ENCODE assay signal across 9 cellular contexts in the genomic region with DNA sequence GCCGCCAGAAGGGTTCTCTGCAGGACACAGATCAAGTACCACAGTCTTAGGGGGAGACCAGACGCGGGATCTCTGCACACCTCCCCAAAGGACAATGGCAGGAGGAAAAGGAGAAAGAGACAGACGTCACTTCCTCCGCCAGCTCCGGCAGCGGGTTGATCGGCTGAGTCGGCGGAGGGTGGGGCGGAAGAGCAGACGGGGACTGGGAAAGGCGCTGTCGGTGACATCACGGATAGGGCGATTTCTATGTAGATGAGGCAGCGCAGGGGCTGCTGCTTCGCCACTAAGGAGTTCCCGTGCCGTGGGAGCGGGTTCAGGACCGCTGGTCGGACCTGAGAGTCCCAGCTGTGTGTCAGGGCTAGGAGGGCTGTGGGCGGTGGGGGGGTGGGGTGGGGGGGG. TPM values are rescaled to one million over a fixed set of nuclear protein-coding genes. Genes with fewer than 3 reads are reported as not detected.
DNase-seq lines count a peak whose midpoint lies in the region; ATAC-seq and TF ChIP-seq lines count a peak whose summit lies in the region.
"Not testable (repeated sequence)": the region's sequence is repeated elsewhere in the genome, so short reads cannot be mapped to it uniquely, and the experiment has no call there.
"Had no signal": no experiment of that assay in that cellular context is flagged by ENCODE, and none has a peak within 500 bp of the region (broad histone marks: within the 10 kb centered on the region; RNA-seq: fewer than 3 reads in every experiment).

No MANE protein-coding gene starts in this region.

- H3K4me3 ChIP-seq in esophagus muscularis mucosa (peak overlapping the region; percentile 54 to 64 (median 60)), neutrophil (ENCODE audit: low read depth in 1 of 2, low read length in 1 of 2) (peak overlapping the region; percentile 65 to 83)

- intact Hi-C loops in activated T-helper 1 cell treated with anti-CD3 and anti-CD28 coated beads, Interleukin-12 subunit alpha, Interleukin-12 subunit beta, Interleukin-2, Interleukin-4 antibody, amounts not matched to agents 30 ng/mL and 10 ng/mL and 1 ng/mL, durations not matched to agents 14 hours and 24 hours and 36 hours (cut with micrococcal nuclease); esophagus muscularis mucosa (cut with DNase I): not testable (repeated sequence)

- peaks cover 17% of the 10 kb centered on the region for H3K4me1 Mint-ChIP-seq in activated T-helper 1 cell treated with anti-CD3 and anti-CD28 coated beads, Interleukin-12 subunit alpha, Interleukin-12 subunit beta, Interleukin-2, Interleukin-4 antibody, amounts not matched to agents 30 ng/mL and 10 ng/mL and 1 ng/mL, durations not matched to agents 14 hours and 24 hours and 36 hours (ENCODE audit: low read depth)

- peak; percentile 63 for ATAC-seq in GM18502 (IDR thresholded peaks at IDR 0.05; ENCODE audit: poor library complexity, unreplicated experiment)
- peak; percentile 62 for ATAC-seq in HG02798 (IDR thresholded peaks at IDR 0.05; ENCODE audit: poor library complexity, unreplicated experiment)
- ATAC-seq in stimulated activated naive CD8-positive, alpha-beta T cell treated with anti-CD3 and anti-CD28 coated beads, Interleukin-15, Interleukin-2, amounts not matched to agents 100 U/mL and 50 U/mL, for 24 hours = peak; percentile 56

- TF ChIP-seq CTCF in esophagus muscularis mucosa (IDR thresholded peaks at IDR 0.05); neutrophil (IDR thresholded peaks at IDR 0.05): not testable (repeated sequence)

- not testable (repeated sequence) for H3K9me3 Mint-ChIP-seq in activated T-helper 1 cell treated with anti-CD3 and anti-CD28 coated beads, Interleukin-12 subunit alpha, Interleukin-12 subunit beta, Interleukin-2, Interleukin-4 antibody, amounts not matched to agents 30 ng/mL and 10 ng/mL and 1 ng/mL, durations not matched to agents 14 hours and 24 hours and 36 hours

- TF ChIP-seq POLR2A in esophagus muscularis mucosa (IDR thresholded peaks at IDR 0.05; ENCODE audit: low read depth) = not testable (repeated sequence)

- H3K4me1 ChIP-seq in esophagus muscularis mucosa; neutrophil (ENCODE audit: control insufficient read depth in 1 of 2, insufficient read depth in 1 of 2, low read depth in 1 of 2, low read length in 1 of 2): not testable (repeated sequence)

- not testable (repeated sequence) for H3K36me3 Mint-ChIP-seq in activated T-helper 1 cell treated with anti-CD3 and anti-CD28 coated beads, Interleukin-12 subunit alpha, Interleukin-12 subunit beta, Interleukin-2, Interleukin-4 antibody, amounts not matched to agents 30 ng/mL and 10 ng/mL and 1 ng/mL, durations not matched to agents 14 hours and 24 hours and 36 hours (ENCODE audit: low read depth)

- WGBS in esophagus muscularis mucosa = 0% methylated on average over 7 of the region's 24 CpGs

- peak overlapping the region; percentile 97 for H3K27ac Mint-ChIP-seq in activated T-helper 1 cell treated with anti-CD3 and anti-CD28 coated beads, Interleukin-12 subunit alpha, Interleukin-12 subunit beta, Interleukin-2, Interleukin-4 antibody, amounts not matched to agents 30 ng/mL and 10 ng/mL and 1 ng/mL, durations not matched to agents 14 hours and 24 hours and 36 hours

- H3K4me3 Mint-ChIP-seq in activated T-helper 1 cell treated with anti-CD3 and anti-CD28 coated beads, Interleukin-12 subunit alpha, Interleukin-12 subunit beta, Interleukin-2, Interleukin-4 antibody, amounts not matched to agents 30 ng/mL and 10 ng/mL and 1 ng/mL, durations not matched to agents 14 hours and 24 hours and 36 hours = peak overlapping the region; percentile 80

- not testable (repeated sequence) for TF ChIP-seq EP300 in esophagus muscularis mucosa (IDR thresholded peaks at IDR 0.05)

- H3K9me3 ChIP-seq in esophagus muscularis mucosa, neutrophil: not testable (repeated sequence)

- not testable (repeated sequence) for H3K27me3 Mint-ChIP-seq in activated T-helper 1 cell treated with anti-CD3 and anti-CD28 coated beads, Interleukin-12 subunit alpha, Interleukin-12 subunit beta, Interleukin-2, Interleukin-4 antibody, amounts not matched to agents 30 ng/mL and 10 ng/mL and 1 ng/mL, durations not matched to agents 14 hours and 24 hours and 36 hours (ENCODE audit: insufficient read depth)

- not testable (repeated sequence) for H3K27me3 ChIP-seq in esophagus muscularis mucosa, neutrophil

- peak; percentile 16 for DNase-seq in NCI-H1105 (lab: John Stamatoyannopoulos, UW)
- peak; percentile 76 for DNase-seq in SIG-M5 treated with dmso at 0.1 percent for 504 hours (lab: John Stamatoyannopoulos, UW; ENCODE audit: unreplicated experiment)
- peak; percentile 74 for DNase-seq in activated T-helper 1 cell treated with anti-CD3 and anti-CD28 coated beads, Interleukin-12 subunit alpha, Interleukin-12 subunit beta, Interleukin-2, Interleukin-4 antibody, amounts not matched to agents 30 ng/mL and 10 ng/mL and 1 ng/mL, durations not matched to agents 14 hours and 24 hours and 36 hours (ENCODE audit: low spot score)
- DNase-seq in esophagus muscularis mucosa (ENCODE audit: extremely low spot score) = not testable (repeated sequence)
- DNase-seq in stimulated activated naive CD8-positive, alpha-beta T cell treated with anti-CD3 and anti-CD28 coated beads, Interleukin-15, Interleukin-2, amounts not matched to agents 100 U/mL and 50 U/mL, for 24 hours = peak; percentile 62

- H3K27ac ChIP-seq in esophagus muscularis mucosa (replicated peaks in 1 of 4) (peak overlapping the region; percentile 80 to 83 (median 82)), neutrophil (peak overlapping the region; percentile 84)

- not testable (repeated sequence) for H3K36me3 ChIP-seq in esophagus muscularis mucosa, neutrophil

RNA-seq across cellular contexts. Expression of a gene that starts 38.7 kb away (rescaled TPM):
- not detected in 2 replicates for total RNA-seq in activated T-helper 1 cell treated with anti-CD3 and anti-CD28 coated beads, Interleukin-12 subunit alpha, Interleukin-12 subunit beta, Interleukin-2, Interleukin-4 antibody, amounts not matched to agents 30 ng/mL and 10 ng/mL and 1 ng/mL, durations not matched to agents 14 hours and 24 hours and 36 hours
- total RNA-seq in esophagus muscularis mucosa = not detected
- total RNA-seq: dermis blood vessel endothelial cell had no signal
